Comparison of ENCODE assay signal across 10 cellular contexts in genomic region chr14:24673059-24673458, GRCh38. TPM values are rescaled to one million over a fixed set of nuclear protein-coding genes. Genes with fewer than 3 reads are reported as not detected.
DNase-seq lines count a peak whose midpoint lies in the region; ATAC-seq and TF ChIP-seq lines count a peak whose summit lies in the region.
"Had no signal": no experiment of that assay in that cellular context is flagged by ENCODE, and none has a peak within 500 bp of the region (broad histone marks: within the 10 kb centered on the region; RNA-seq: fewer than 3 reads in every experiment).

No MANE protein-coding gene starts in this region.

- H3K36me3 ChIP-seq in mucosa of descending colon (ENCODE audit: low read depth): no peaks in the 10 kb centered on the region
- H3K36me3 ChIP-seq in trophoblast cell (ENCODE audit: control insufficient read depth in 1 of 2, insufficient read depth in 2 of 2, low read length in 2 of 2): no peaks in the 10 kb centered on the region
- H3K36me3 ChIP-seq: cardiac muscle cell had no signal

- peak; percentile 43 for ATAC-seq in GM18861 (IDR thresholded peaks at IDR 0.05; ENCODE audit: unreplicated experiment)
- peak; percentile 52 for ATAC-seq in HG02588 (IDR thresholded peaks at IDR 0.05; ENCODE audit: unreplicated experiment)
- peak; percentile 53 for ATAC-seq in mucosa of descending colon

- H3K27me3 ChIP-seq in trophoblast cell (ENCODE audit: insufficient read depth, low read length): no peaks in the 10 kb centered on the region

- H3K18ac ChIP-seq in trophoblast cell (ENCODE audit: low read length): no peak overlapping the region

- no peak overlapping the region for H3K14ac ChIP-seq in trophoblast cell (ENCODE audit: low read length)

- no peak overlapping the region for H2BK12ac ChIP-seq in trophoblast cell (ENCODE audit: low read length)

- no peak overlapping the region for H4K12ac ChIP-seq in trophoblast cell (ENCODE audit: low read depth, low read length)

- no peak overlapping the region for H2BK5ac ChIP-seq in trophoblast cell (ENCODE audit: low read depth, low read length, poor library complexity)

- TF ChIP-seq CTCF in mucosa of descending colon (IDR thresholded peaks at IDR 0.05): no peak

- no peak overlapping the region for H3K23ac ChIP-seq in trophoblast cell (ENCODE audit: low read length)

- no peak overlapping the region for H2BK120ac ChIP-seq in trophoblast cell (ENCODE audit: insufficient read depth, low read length, poor library complexity)

- intact Hi-C loops in mucosa of descending colon (cut with DNase I, micrococcal nuclease): no loop called here

- DNase-seq in MV-4-11 (lab: John Stamatoyannopoulos, UW) (peak; percentile 92), mucosa of descending colon (no peak), NCI-H1092 (lab: John Stamatoyannopoulos, UW) (no peak), DMS153 treated with DMSO at 0.1 percent for 48 hours (lab: John Stamatoyannopoulos, UW; ENCODE audit: unreplicated experiment) (no peak), trophoblast cell (no peak), NCI-H1105 treated with DMSO at 0.1 percent for 48 hours (lab: John Stamatoyannopoulos, UW) (no peak)
- DNase-seq: SW 1271 had no signal

- H3K4me2 ChIP-seq in trophoblast cell (ENCODE audit: low read length): no peak overlapping the region

- H4K8ac ChIP-seq in trophoblast cell (ENCODE audit: low read depth, low read length): no peak overlapping the region

- no peaks in the 10 kb centered on the region for H3K79me1 ChIP-seq in trophoblast cell (ENCODE audit: low read length)

- no peaks in the 10 kb centered on the region for H3K9me3 ChIP-seq in mucosa of descending colon
- H3K9me3 ChIP-seq in trophoblast cell (ENCODE audit: insufficient read depth, low read depth, low read length): no peaks in the 10 kb centered on the region

- H2AK5ac ChIP-seq in trophoblast cell (ENCODE audit: low read length): no peak overlapping the region

- H3K27ac ChIP-seq in trophoblast cell (ENCODE audit: low read depth, low read length): no peak overlapping the region
- H3K27ac ChIP-seq: cardiac muscle cell had no signal

- no peak overlapping the region for H3K9ac ChIP-seq in trophoblast cell (ENCODE audit: low read length)

- H3K4me1 ChIP-seq in mucosa of descending colon (ENCODE audit: low read depth) (no peaks in the 10 kb centered on the region), trophoblast cell (ENCODE audit: control insufficient read depth in 1 of 2, insufficient read depth in 2 of 2, low read length in 2 of 2) (no peaks in the 10 kb centered on the region)

- H3K4me3 ChIP-seq in mucosa of descending colon: no peak overlapping the region
- H3K4me3 ChIP-seq in trophoblast cell (ENCODE audit: low read depth, low read length): no peak overlapping the region
- H3K4me3 ChIP-seq: cardiac muscle cell had no signal

- H4K91ac ChIP-seq in trophoblast cell (ENCODE audit: low read depth, low read length): no peak overlapping the region

- WGBS in trophoblast cell (ENCODE audit: extremely low coverage, insufficient coverage, insufficient read length): no CpG with 5 or more reads among the region's 2 CpGs

- H3K4ac ChIP-seq in trophoblast cell (ENCODE audit: low read depth, low read length): no peak overlapping the region

- no peaks in the 10 kb centered on the region for H3K79me2 ChIP-seq in trophoblast cell (ENCODE audit: control insufficient read depth, insufficient read depth, low read length, poor library complexity)

- no peak overlapping the region for H2AFZ ChIP-seq in trophoblast cell (ENCODE audit: insufficient read depth, low read length, poor library complexity)

RNA-seq across cellular contexts. Expression of gene GZMB, which starts 39.1 kb away (rescaled TPM):
- 1 to 10 TPM; 2.1 to 2.4 (median 2.1) TPM for total RNA-seq in mucosa of descending colon
- not detected in 2 replicates for polyA plus RNA-seq in trophoblast cell (2013)
- total RNA-seq: cardiac muscle cell had no signal
- polyA plus RNA-seq: cardiac muscle cell had no signal
